ENCODE assay signal across 1 cellular context in the genomic region with DNA sequence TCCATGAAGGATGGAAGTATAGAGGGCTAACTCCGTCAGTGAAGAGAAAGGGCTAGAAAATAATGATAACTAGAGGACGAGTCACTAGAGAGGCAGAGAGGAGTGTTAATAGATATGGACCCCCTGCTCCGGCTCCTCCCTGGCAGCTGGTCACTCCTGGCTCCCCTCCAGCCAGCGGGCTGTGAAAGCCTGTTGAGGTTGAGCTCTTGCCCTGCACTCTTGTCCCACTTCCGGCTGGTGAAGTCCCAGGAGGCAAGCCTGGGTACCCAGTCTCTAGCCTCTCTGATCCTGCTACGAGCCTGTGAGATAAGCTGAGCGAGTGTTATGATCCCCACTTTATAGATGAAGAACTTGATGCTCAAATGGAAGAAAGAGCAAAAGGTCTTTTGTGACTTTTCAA.
TF ChIP-seq lines count a peak whose summit lies in the region.

No MANE protein-coding gene starts in this region.

TF ChIP-seq in WTC11, 78 proteins besides CTCF, POLR2A, EP300 and RAD21:
- no peak for TF ChIP-seq SMAD4 (CRISPR knock-in tag; IDR thresholded peaks at IDR 0.05)
- TF ChIP-seq PRDM15 (CRISPR knock-in tag; IDR thresholded peaks at IDR 0.05): no peak
- no peak for TF ChIP-seq GTF2I (CRISPR knock-in tag; conservative IDR thresholded peaks at IDR 0.05)
- no peak for TF ChIP-seq ZNF396 (CRISPR knock-in tag; IDR thresholded peaks at IDR 0.05; ENCODE audit: borderline replicate concordance)
- no peak for TF ChIP-seq RELA (CRISPR knock-in tag; IDR thresholded peaks at IDR 0.05; ENCODE audit: borderline replicate concordance)
- no peak for TF ChIP-seq JAZF1 (CRISPR knock-in tag; IDR thresholded peaks at IDR 0.05)
- TF ChIP-seq, protein P1, sequence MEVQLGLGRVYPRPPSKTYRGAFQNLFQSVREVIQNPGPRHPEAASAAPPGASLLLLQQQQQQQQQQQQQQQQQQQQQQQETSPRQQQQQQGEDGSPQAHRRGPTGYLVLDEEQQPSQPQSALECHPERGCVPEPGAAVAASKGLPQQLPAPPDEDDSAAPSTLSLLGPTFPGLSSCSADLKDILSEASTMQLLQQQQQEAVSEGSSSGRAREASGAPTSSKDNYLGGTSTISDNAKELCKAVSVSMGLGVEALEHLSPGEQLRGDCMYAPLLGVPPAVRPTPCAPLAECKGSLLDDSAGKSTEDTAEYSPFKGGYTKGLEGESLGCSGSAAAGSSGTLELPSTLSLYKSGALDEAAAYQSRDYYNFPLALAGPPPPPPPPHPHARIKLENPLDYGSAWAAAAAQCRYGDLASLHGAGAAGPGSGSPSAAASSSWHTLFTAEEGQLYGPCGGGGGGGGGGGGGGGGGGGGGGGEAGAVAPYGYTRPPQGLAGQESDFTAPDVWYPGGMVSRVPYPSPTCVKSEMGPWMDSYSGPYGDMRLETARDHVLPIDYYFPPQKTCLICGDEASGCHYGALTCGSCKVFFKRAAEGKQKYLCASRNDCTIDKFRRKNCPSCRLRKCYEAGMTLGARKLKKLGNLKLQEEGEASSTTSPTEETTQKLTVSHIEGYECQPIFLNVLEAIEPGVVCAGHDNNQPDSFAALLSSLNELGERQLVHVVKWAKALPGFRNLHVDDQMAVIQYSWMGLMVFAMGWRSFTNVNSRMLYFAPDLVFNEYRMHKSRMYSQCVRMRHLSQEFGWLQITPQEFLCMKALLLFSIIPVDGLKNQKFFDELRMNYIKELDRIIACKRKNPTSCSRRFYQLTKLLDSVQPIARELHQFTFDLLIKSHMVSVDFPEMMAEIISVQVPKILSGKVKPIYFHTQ (CRISPR knock-in tag; IDR thresholded peaks at IDR 0.05): no peak
- TF ChIP-seq E2F1 (CRISPR knock-in tag; IDR thresholded peaks at IDR 0.05): no peak
- TF ChIP-seq MAX (CRISPR knock-in tag; IDR thresholded peaks at IDR 0.05): no peak
- TF ChIP-seq, protein P2, sequence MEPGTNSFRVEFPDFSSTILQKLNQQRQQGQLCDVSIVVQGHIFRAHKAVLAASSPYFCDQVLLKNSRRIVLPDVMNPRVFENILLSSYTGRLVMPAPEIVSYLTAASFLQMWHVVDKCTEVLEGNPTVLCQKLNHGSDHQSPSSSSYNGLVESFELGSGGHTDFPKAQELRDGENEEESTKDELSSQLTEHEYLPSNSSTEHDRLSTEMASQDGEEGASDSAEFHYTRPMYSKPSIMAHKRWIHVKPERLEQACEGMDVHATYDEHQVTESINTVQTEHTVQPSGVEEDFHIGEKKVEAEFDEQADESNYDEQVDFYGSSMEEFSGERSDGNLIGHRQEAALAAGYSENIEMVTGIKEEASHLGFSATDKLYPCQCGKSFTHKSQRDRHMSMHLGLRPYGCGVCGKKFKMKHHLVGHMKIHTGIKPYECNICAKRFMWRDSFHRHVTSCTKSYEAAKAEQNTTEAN (CRISPR knock-in tag; IDR thresholded peaks at IDR 0.05): no peak
- no peak for TF ChIP-seq ZBTB21 (CRISPR knock-in tag; IDR thresholded peaks at IDR 0.05; ENCODE audit: borderline replicate concordance)
- TF ChIP-seq, protein P3, sequence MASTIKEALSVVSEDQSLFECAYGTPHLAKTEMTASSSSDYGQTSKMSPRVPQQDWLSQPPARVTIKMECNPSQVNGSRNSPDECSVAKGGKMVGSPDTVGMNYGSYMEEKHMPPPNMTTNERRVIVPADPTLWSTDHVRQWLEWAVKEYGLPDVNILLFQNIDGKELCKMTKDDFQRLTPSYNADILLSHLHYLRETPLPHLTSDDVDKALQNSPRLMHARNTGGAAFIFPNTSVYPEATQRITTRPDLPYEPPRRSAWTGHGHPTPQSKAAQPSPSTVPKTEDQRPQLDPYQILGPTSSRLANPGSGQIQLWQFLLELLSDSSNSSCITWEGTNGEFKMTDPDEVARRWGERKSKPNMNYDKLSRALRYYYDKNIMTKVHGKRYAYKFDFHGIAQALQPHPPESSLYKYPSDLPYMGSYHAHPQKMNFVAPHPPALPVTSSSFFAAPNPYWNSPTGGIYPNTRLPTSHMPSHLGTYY (CRISPR knock-in tag; IDR thresholded peaks at IDR 0.05): no peak
- TF ChIP-seq IRF1 (CRISPR knock-in tag; IDR thresholded peaks at IDR 0.05): no peak
- TF ChIP-seq KAT7 (CRISPR knock-in tag; IDR thresholded peaks at IDR 0.05; ENCODE audit: borderline replicate concordance): no peak
- no peak for TF ChIP-seq NR1H2 (CRISPR knock-in tag; IDR thresholded peaks at IDR 0.05)
